In the genomic region with DNA sequence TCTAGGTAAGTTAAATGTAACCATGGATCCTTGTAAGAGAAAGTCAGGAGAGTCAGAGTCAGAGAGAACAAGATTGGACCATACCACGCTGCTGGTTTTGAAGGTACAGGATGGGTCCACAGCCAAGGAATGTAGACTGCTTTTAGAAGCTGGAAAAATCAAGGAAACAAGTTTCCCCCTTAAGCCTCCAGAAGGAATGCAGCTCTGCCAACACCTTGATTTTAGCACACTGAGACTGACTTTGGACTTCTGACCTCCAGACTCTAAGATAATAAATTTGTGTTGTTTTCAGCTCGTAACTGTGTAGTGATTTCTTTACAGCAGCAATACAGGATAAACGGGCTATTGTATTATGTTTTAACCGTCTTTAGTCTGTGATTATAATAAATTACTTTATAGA, we compare ENCODE assay signal across 24 cellular contexts.
"Had no signal": no experiment of that assay in that cellular context is flagged by ENCODE, and none has a peak within 500 bp of the region (broad histone marks: within the 10 kb centered on the region; RNA-seq: fewer than 3 reads in every experiment).

No MANE protein-coding gene starts in this region.

- H3K36me3 ChIP-seq: brain microvascular endothelial cell, cardiac muscle cell had no signal

- H3K27me3 ChIP-seq: brain microvascular endothelial cell, cardiac muscle cell had no signal

- ATAC-seq: activated T-cell treated with anti-CD3 and anti-CD28 coated beads, Interleukin-2, amount 50 U/mL, for 4 hours; K562; PC-3; T-cell had no signal

- H3K27ac ChIP-seq: brain microvascular endothelial cell, cardiac muscle cell had no signal

- H3K4me3 ChIP-seq: cardiac muscle cell, K562 had no signal

- FAIRE-seq: K562, TTC549 had no signal

- DNase-seq: activated CD4-positive, alpha-beta memory T cell treated with anti-CD3 and anti-CD28 coated beads for 36 hours; activated CD4-positive, alpha-beta T cell treated with anti-CD3 and anti-CD28 coated beads, Interleukin-2, amount 10 ng/mL, durations not matched to agents 7 days and 5 days; activated CD4-positive, CD25-positive, alpha-beta regulatory T cell; activated CD8-positive, alpha-beta memory T cell treated with anti-CD3 and anti-CD28 coated beads for 24 hours; activated effector memory CD4-positive, alpha-beta T cell treated with anti-CD3 and anti-CD28 coated beads, Interleukin-2, amount 50 U/mL, for 16 hours; activated naive CD4-positive, alpha-beta T cell treated with anti-CD3 and anti-CD28 coated beads for 36 hours; activated T-cell treated with anti-CD3 and anti-CD28 coated beads, Interleukin-2, amount 50 U/mL, for 4 hours; amygdala; brain microvascular endothelial cell; Karpas-422; NCI-H1048; NCI-H146; NCI-H187 treated with DMSO at 0.1 percent for 48 hours; NCI-H2081 treated with DMSO at 0.1 percent for 48 hours; NCI-H446; NCI-H524; PC-3; SIG-M5; T-cell; T-helper 2 cell; T1000 had no signal
